Comparison of ENCODE assay signal across 1 cellular context in genomic region chr4:76857010-76857409, GRCh38.
TF ChIP-seq lines count a peak whose summit lies in the region.

No MANE protein-coding gene starts in this region.

TF ChIP-seq in IMR-90, 13 proteins besides CTCF, POLR2A, EP300 and RAD21:
- TF ChIP-seq MXI1 (IDR thresholded peaks at IDR 0.05; ENCODE audit: borderline replicate concordance, low read depth, low read length) (no peak), RCOR1 (IDR thresholded peaks at IDR 0.05; ENCODE audit: insufficient replicate concordance, low read length) (no peak), MAZ (IDR thresholded peaks at IDR 0.05; ENCODE audit: borderline replicate concordance, low read depth, low read length) (no peak), CHD1 (IDR thresholded peaks at IDR 0.05; ENCODE audit: low read depth, low read length) (no peak)
